1 cellular context compared by ENCODE assay signal in the genomic region with DNA sequence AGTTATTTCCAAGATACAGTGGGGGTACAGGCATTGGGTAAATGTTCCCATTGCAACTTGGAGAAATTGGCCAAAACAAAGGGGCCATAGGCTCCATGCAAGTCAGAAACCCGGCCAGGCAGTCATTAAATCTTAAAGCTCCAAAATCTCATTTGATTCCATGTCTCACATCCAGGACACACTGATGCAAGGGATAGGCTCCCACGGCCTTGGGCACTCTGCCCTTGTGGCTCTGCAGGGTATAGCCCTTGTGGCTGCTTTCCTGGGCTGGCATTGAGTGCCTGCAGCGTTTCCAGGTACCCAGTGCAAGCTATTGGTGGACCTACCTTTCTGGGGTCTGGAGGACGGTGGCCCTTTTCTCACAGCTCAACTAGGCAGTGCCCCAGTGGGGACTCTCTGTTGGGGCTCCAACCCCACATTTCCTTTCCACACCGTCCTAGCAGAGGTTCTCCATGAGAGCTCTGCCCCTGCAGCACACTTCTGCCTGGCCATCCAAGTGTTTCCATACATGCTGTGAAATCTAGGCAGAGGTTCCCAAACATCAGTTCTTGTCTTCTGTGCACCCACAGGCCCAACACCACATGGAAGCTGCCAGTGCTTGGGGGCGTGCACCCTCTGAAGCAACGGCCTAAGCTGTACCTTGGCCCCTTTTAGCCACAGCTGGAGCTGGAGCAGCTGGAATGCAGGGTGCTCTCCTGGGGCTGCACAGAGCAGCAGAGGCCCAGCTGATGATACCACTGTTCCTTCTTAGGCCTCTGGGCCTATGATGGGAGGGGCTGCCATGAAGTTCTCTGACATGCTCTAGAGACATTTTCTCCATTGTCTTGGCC.
TF ChIP-seq lines count a peak whose summit lies in the region.

No MANE protein-coding gene starts in this region.

TF ChIP-seq in GM23338, 12 proteins besides CTCF, POLR2A, EP300 and RAD21 (continued from another document):
- TF ChIP-seq, protein P1, sequence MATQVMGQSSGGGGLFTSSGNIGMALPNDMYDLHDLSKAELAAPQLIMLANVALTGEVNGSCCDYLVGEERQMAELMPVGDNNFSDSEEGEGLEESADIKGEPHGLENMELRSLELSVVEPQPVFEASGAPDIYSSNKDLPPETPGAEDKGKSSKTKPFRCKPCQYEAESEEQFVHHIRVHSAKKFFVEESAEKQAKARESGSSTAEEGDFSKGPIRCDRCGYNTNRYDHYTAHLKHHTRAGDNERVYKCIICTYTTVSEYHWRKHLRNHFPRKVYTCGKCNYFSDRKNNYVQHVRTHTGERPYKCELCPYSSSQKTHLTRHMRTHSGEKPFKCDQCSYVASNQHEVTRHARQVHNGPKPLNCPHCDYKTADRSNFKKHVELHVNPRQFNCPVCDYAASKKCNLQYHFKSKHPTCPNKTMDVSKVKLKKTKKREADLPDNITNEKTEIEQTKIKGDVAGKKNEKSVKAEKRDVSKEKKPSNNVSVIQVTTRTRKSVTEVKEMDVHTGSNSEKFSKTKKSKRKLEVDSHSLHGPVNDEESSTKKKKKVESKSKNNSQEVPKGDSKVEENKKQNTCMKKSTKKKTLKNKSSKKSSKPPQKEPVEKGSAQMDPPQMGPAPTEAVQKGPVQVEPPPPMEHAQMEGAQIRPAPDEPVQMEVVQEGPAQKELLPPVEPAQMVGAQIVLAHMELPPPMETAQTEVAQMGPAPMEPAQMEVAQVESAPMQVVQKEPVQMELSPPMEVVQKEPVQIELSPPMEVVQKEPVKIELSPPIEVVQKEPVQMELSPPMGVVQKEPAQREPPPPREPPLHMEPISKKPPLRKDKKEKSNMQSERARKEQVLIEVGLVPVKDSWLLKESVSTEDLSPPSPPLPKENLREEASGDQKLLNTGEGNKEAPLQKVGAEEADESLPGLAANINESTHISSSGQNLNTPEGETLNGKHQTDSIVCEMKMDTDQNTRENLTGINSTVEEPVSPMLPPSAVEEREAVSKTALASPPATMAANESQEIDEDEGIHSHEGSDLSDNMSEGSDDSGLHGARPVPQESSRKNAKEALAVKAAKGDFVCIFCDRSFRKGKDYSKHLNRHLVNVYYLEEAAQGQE (IDR thresholded peaks at IDR 0.05; ENCODE audit: unreplicated experiment), result no peak
- TF ChIP-seq EZH2 (IDR thresholded peaks at IDR 0.05; ENCODE audit: low read depth, unreplicated experiment), result no peak
- TF ChIP-seq CREB1 (CRISPR knock-in tag; IDR thresholded peaks at IDR 0.05; ENCODE audit: low read depth), result no peak
- no peak for TF ChIP-seq ZNF114 (CRISPR knock-in tag; IDR thresholded peaks at IDR 0.05)
- TF ChIP-seq STAT1 (IDR thresholded peaks at IDR 0.05; ENCODE audit: unreplicated experiment), result no peak
- TF ChIP-seq EZH2phosphoT487 (IDR thresholded peaks at IDR 0.05; ENCODE audit: unreplicated experiment), result no peak
- TF ChIP-seq ZNF331 (CRISPR knock-in tag; IDR thresholded peaks at IDR 0.05; ENCODE audit: low read depth), result no peak
- TF ChIP-seq POLR2AphosphoS5 (IDR thresholded peaks at IDR 0.05; ENCODE audit: low read depth), result no peak
- TF ChIP-seq, protein P2, sequence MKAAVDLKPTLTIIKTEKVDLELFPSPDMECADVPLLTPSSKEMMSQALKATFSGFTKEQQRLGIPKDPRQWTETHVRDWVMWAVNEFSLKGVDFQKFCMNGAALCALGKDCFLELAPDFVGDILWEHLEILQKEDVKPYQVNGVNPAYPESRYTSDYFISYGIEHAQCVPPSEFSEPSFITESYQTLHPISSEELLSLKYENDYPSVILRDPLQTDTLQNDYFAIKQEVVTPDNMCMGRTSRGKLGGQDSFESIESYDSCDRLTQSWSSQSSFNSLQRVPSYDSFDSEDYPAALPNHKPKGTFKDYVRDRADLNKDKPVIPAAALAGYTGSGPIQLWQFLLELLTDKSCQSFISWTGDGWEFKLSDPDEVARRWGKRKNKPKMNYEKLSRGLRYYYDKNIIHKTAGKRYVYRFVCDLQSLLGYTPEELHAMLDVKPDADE (IDR thresholded peaks at IDR 0.05), result no peak
- TF ChIP-seq JUNB (IDR thresholded peaks at IDR 0.05; ENCODE audit: unreplicated experiment), result no peak
